ENCODE assay signal across 8 cellular contexts in the genomic region with DNA sequence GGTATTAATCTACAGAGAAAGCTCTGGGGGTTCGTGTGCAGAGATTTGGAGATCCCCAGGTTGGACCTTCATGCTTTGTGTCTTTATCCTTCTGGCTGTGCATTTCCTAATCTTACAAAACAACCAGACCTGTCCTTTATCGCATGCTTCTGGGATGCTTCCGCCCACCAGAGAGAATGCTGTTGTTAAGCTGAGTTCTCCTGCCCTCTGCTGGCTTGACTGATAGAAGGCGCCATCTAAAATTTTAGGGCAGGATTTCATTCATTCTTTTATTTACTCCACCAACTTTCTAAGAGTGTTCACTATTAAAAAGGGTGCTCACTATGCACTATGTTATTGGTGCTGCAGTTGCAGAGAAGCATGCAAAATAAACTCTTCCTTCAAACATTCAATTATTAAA. TPM values are rescaled to one million over a fixed set of nuclear protein-coding genes. Genes with fewer than 3 reads are reported as not detected.
A peak's percentile ranks its signal among the peaks of the same experiment; 100 is the strongest.
DNase-seq lines count a peak whose midpoint lies in the region; ATAC-seq and TF ChIP-seq lines count a peak whose summit lies in the region.

No MANE protein-coding gene starts in this region.

- no peak overlapping the region for H3K27ac ChIP-seq in right atrium auricular region
- no peak overlapping the region for H3K27ac ChIP-seq in neural cell (ENCODE audit: low read length)
- no peak overlapping the region for H3K27ac ChIP-seq in CD8-positive, alpha-beta memory T cell (ENCODE audit: low read depth, low read length)

- no peaks in the 10 kb centered on the region for H3F3A ChIP-seq in neural cell (ENCODE audit: insufficient read depth, low read length, poor library complexity, severe bottlenecking)

- H3K27ac Mint-ChIP-seq in CD8-positive, alpha-beta memory T cell = no peak overlapping the region

- H3K36me3 Mint-ChIP-seq in CD8-positive, alpha-beta memory T cell = no peaks in the 10 kb centered on the region

- H3K9me3 ChIP-seq in right atrium auricular region (no peaks in the 10 kb centered on the region), neural cell (ENCODE audit: low read length) (no peaks in the 10 kb centered on the region)
- no peaks in the 10 kb centered on the region for H3K9me3 ChIP-seq in CD8-positive, alpha-beta memory T cell (ENCODE audit: low read length)

- no peak overlapping the region for H3K4me3 Mint-ChIP-seq in CD8-positive, alpha-beta memory T cell

- DNase-seq in Right ventricle myocardium inferior (ENCODE audit: missing footprints) (no peak), right atrium auricular region (ENCODE audit: low spot score) (no peak), NCI-H1436 (lab: John Stamatoyannopoulos, UW) (peak; percentile 66), UCSD-AML1 (lab: John Stamatoyannopoulos, UW; ENCODE audit: unreplicated experiment) (peak; percentile 14), fibroblast of gingiva (ENCODE audit: low read depth) (peak; percentile 56)
- DNase-seq in CD8-positive, alpha-beta memory T cell = no peak

- H3K79me2 ChIP-seq in neural cell (replicated peaks; ENCODE audit: insufficient read depth, low read length) = no peaks in the 10 kb centered on the region

- peak; percentile 93 for TF ChIP-seq RAD21 in neural cell (conservative IDR thresholded peaks at IDR 0.05)

- no peak for TF ChIP-seq EP300 in neural cell (conservative IDR thresholded peaks at IDR 0.05; ENCODE audit: poor library complexity, severe bottlenecking)

- H3K36me3 ChIP-seq in right atrium auricular region = no peaks in the 10 kb centered on the region
- H3K36me3 ChIP-seq in neural cell (ENCODE audit: insufficient read depth, low read length) = no peaks in the 10 kb centered on the region
- H3K36me3 ChIP-seq in CD8-positive, alpha-beta memory T cell (ENCODE audit: insufficient read depth, low read length) = no peaks in the 10 kb centered on the region

- CTCF ChIA-PET in CD8-positive, alpha-beta memory T cell (lab: Charles Lee) = interaction anchor here (0.9 to 14.3 kb wide), 9 partner anchors 9 to 460 kb away, joined by 3 to 228 read pairs (median 8); partner anchors contain the start of gene SST

- no peaks in the 10 kb centered on the region for H3K9me3 Mint-ChIP-seq in CD8-positive, alpha-beta memory T cell

- no peaks in the 10 kb centered on the region for H4K20me1 ChIP-seq in neural cell (ENCODE audit: insufficient read depth)

- no peak overlapping the region for H3K4me3 ChIP-seq in right atrium auricular region
- no peak overlapping the region for H3K4me3 ChIP-seq in neural cell (ENCODE audit: low read length)
- no peak overlapping the region for H3K4me3 ChIP-seq in CD8-positive, alpha-beta memory T cell (ENCODE audit: low read length)

- peaks cover 17 to 66% of the 10 kb centered on the region in 2 donors for H3K27me3 Mint-ChIP-seq in CD8-positive, alpha-beta memory T cell

- no peak overlapping the region for H3K9ac ChIP-seq in neural cell (ENCODE audit: low read length)

- no peak overlapping the region for H2AFZ ChIP-seq in neural cell (ENCODE audit: low read depth, low read length)

- H3K9me2 ChIP-seq in neural cell (ENCODE audit: insufficient read depth, low read length) = no peaks in the 10 kb centered on the region

- H3K4me1 Mint-ChIP-seq in CD8-positive, alpha-beta memory T cell = peaks cover 0 to 4% (median 2%) of the 10 kb centered on the region in 3 donors

- TF ChIP-seq CTCF in right atrium auricular region (IDR thresholded peaks at IDR 0.05) (peak in 1 of 2 donors; percentile 67), neural cell (IDR thresholded peaks at IDR 0.05; ENCODE audit: poor library complexity, severe bottlenecking) (peak; percentile 86)

- H3K4me1 ChIP-seq in right atrium auricular region = peaks cover 0 to 9% of the 10 kb centered on the region in 2 donors
- H3K4me1 ChIP-seq in CD8-positive, alpha-beta memory T cell (ENCODE audit: insufficient read depth, low read length) = no peaks in the 10 kb centered on the region

- intact Hi-C loops in Right ventricle myocardium inferior (cut with DNase I) = loop anchor here (1.0 to 10.0 kb wide), 4 partner anchors 62 to 564 kb away; no protein-coding TSS in a partner anchor

- ATAC-seq in Right ventricle myocardium inferior (peak; percentile 75), HG02852 (IDR thresholded peaks at IDR 0.05; ENCODE audit: unreplicated experiment) (no peak)

- H3K4me2 ChIP-seq in neural cell (ENCODE audit: low read length) = no peak overlapping the region

- no peaks in the 10 kb centered on the region for H3K27me3 ChIP-seq in right atrium auricular region
- peaks cover 7% of the 10 kb centered on the region for H3K27me3 ChIP-seq in neural cell (ENCODE audit: insufficient read depth, low read depth, low read length)
- H3K27me3 ChIP-seq in CD8-positive, alpha-beta memory T cell (ENCODE audit: insufficient read depth, low read length, poor library complexity, severe bottlenecking) = no peaks in the 10 kb centered on the region

- POLR2A ChIA-PET in CD8-positive, alpha-beta memory T cell (lab: Charles Lee) = no interaction called here

TF ChIP-seq in neural cell, 6 proteins besides CTCF, POLR2A, EP300 and RAD21:
- TF ChIP-seq SMC3 (conservative IDR thresholded peaks at IDR 0.05; ENCODE audit: poor library complexity) (peak; percentile 97), EZH2 (IDR thresholded peaks at IDR 0.05; ENCODE audit: borderline replicate concordance, insufficient read depth, low read length, poor library complexity, severe bottlenecking) (no peak)

RNA-seq across cellular contexts. Expression of gene SST, which starts 8.7 kb away (rescaled TPM):
- total RNA-seq in Right ventricle myocardium inferior = not detected
- not detected for total RNA-seq in right atrium auricular region
- 9.7 and 12.1 TPM in 2 replicates for polyA plus RNA-seq in neural cell
- 2.4 and 6.4 TPM in 2 replicates for polyA minus RNA-seq in neural cell
- total RNA-seq in CD8-positive, alpha-beta memory T cell = not detected
- not detected for polyA plus RNA-seq in CD8-positive, alpha-beta memory T cell

RNA-seq across cellular contexts. Expression of gene RTP2, which starts 23.5 kb away (rescaled TPM):
- total RNA-seq in Right ventricle myocardium inferior (not detected), right atrium auricular region (not detected)
- polyA plus RNA-seq in neural cell = not detected in 2 replicates
- not detected in 2 replicates for polyA minus RNA-seq in neural cell
- total RNA-seq in CD8-positive, alpha-beta memory T cell = not detected
- not detected for polyA plus RNA-seq in CD8-positive, alpha-beta memory T cell

Comparison
In these comparisons a context has a peak if more than half of its experiments do, and no peak if none do; other contexts are left out.
1. DNase-seq: peak in NCI-H1436 (single experiment), UCSD-AML1 (single experiment) and fibroblast of gingiva (single experiment); none in Right ventricle myocardium inferior (single experiment), right atrium auricular region (single experiment) and CD8-positive, alpha-beta memory T cell (0 of 5).